8 cellular contexts compared by ENCODE assay signal in the genomic region with DNA sequence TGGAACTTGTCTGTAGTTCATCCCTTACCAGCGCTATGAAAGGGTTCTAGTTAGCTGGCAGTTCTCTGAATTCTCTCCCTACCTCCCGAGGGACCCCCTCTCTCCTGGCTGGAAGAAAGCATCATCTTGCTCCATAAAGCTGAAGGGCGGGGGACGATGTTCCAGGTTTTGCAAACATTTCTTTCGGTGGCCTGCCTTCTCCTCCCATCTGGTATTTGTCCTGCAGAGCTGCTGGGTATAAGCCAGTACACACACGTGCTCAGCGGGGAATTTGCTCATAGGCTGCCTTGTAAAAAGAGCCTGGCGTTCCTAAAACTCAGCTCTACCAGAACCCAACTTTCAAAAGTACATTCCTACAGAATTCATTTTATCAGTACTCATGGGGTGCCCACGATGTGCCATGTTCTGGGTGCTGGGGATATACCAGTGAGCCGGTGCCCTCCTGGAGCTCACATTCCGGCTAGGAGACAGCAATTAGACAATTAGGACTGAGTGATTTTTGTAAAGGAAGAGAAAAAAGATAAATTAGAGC. TPM values are rescaled to one million over a fixed set of nuclear protein-coding genes. Genes with fewer than 3 reads are reported as not detected.
DNase-seq lines count a peak whose midpoint lies in the region; ATAC-seq and TF ChIP-seq lines count a peak whose summit lies in the region.

No MANE protein-coding gene starts in this region.

- H3K9ac ChIP-seq in BLaER1 (peak overlapping the region; percentile 84), HUES48 (ENCODE audit: low read depth, low read length) (peak overlapping the region; percentile 53)

- peak overlapping the region; percentile 83 for H3K4me3 ChIP-seq in BLaER1
- H3K4me3 ChIP-seq in HUES48 (ENCODE audit: low read depth, low read length) = peak overlapping the region; percentile 92
- H3K4me3 ChIP-seq in WI38 (ENCODE audit: low read depth, low read length) = peak overlapping the region; percentile 75
- H3K4me3 ChIP-seq in fibroblast of mammary gland (ENCODE audit: control insufficient read depth, low read depth, low read length) = peak overlapping the region; percentile 90

- no peak for TF ChIP-seq CTCF in WI38 (IDR thresholded peaks at IDR 0.05; ENCODE audit: low read depth, low read length)
- TF ChIP-seq CTCF in fibroblast of mammary gland (conservative IDR thresholded peaks at IDR 0.05; ENCODE audit: control insufficient read depth, insufficient read depth, low read depth, low read length) = no peak

- no peaks in the 10 kb centered on the region for H3K27me3 Mint-ChIP-seq in natural killer cell treated with Interleukin-12 subunit alpha and Interleukin-12 subunit beta and Interleukin-15 and Interleukin-18, amount 100 ng/mL, for 72 hours

- peak overlapping the region; percentile 82 to 83 for H3K27ac Mint-ChIP-seq in natural killer cell treated with Interleukin-12 subunit alpha and Interleukin-12 subunit beta and Interleukin-15 and Interleukin-18, amount 100 ng/mL, for 72 hours

- peak overlapping the region; percentile 87 for H3K4me3 Mint-ChIP-seq in natural killer cell treated with Interleukin-12 subunit alpha and Interleukin-12 subunit beta and Interleukin-15 and Interleukin-18, amount 100 ng/mL, for 72 hours

- H3K36me3 ChIP-seq in BLaER1 = peaks cover 18% of the 10 kb centered on the region
- peaks cover 7% of the 10 kb centered on the region; the same call in 1 of the 2 replicates for H3K36me3 ChIP-seq in HUES48 (ENCODE audit: control insufficient read depth, insufficient read depth, low read length)

- H3K9me3 Mint-ChIP-seq in natural killer cell treated with Interleukin-12 subunit alpha and Interleukin-12 subunit beta and Interleukin-15 and Interleukin-18, amount 100 ng/mL, for 72 hours = no peaks in the 10 kb centered on the region

- peak overlapping the region; percentile 85 for H3K4me2 ChIP-seq in BLaER1

- H3K36me3 Mint-ChIP-seq in natural killer cell treated with Interleukin-12 subunit alpha and Interleukin-12 subunit beta and Interleukin-15 and Interleukin-18, amount 100 ng/mL, for 72 hours = peaks cover 10% of the 10 kb centered on the region

- peaks cover 30% of the 10 kb centered on the region for H3K4me1 ChIP-seq in BLaER1
- H3K4me1 ChIP-seq in HUES48 (ENCODE audit: control insufficient read depth, insufficient read depth, low read length) = peaks cover 14% of the 10 kb centered on the region

- H3K4me1 Mint-ChIP-seq in natural killer cell treated with Interleukin-12 subunit alpha and Interleukin-12 subunit beta and Interleukin-15 and Interleukin-18, amount 100 ng/mL, for 72 hours (ENCODE audit: low read depth in 2 of 2) = peaks cover 19 to 30% of the 10 kb centered on the region in 2 donors

- no peaks in the 10 kb centered on the region for H3K27me3 ChIP-seq in BLaER1
- no peaks in the 10 kb centered on the region for H3K27me3 ChIP-seq in HUES48 (ENCODE audit: control insufficient read depth, insufficient read depth, low read length)

- no peaks in the 10 kb centered on the region; the same call in 1 of the 2 replicates for H4K20me1 ChIP-seq in BLaER1

- H3K27ac ChIP-seq in BLaER1 (peak overlapping the region; percentile 87), HUES48 (ENCODE audit: low read depth, low read length) (peak overlapping the region; percentile 91)

- peak; percentile 78 for DNase-seq in fibroblast of mammary gland (ENCODE audit: low read depth)
- DNase-seq in natural killer cell treated with Interleukin-12 subunit alpha and Interleukin-12 subunit beta and Interleukin-15 and Interleukin-18, amount 100 ng/mL, for 72 hours (ENCODE audit: low spot score) = no peak

- H3K9me3 ChIP-seq in BLaER1 (no peaks in the 10 kb centered on the region), HUES48 (ENCODE audit: control insufficient read depth, insufficient read depth, low read length) (no peaks in the 10 kb centered on the region)

- ATAC-seq in natural killer cell treated with Interleukin-12 subunit alpha and Interleukin-12 subunit beta and Interleukin-15 and Interleukin-18, amount 100 ng/mL, for 72 hours = no peak
- ATAC-seq in HG03432 (IDR thresholded peaks at IDR 0.05; ENCODE audit: unreplicated experiment) (no peak), HG03025 (IDR thresholded peaks at IDR 0.05; ENCODE audit: low FRiP score, unreplicated experiment) (no peak), HG03175 (IDR thresholded peaks at IDR 0.05; ENCODE audit: unreplicated experiment) (no peak)

RNA-seq across cellular contexts. Expression of a gene that starts 0.6 kb away (rescaled TPM):
- total RNA-seq in natural killer cell treated with Interleukin-12 subunit alpha and Interleukin-12 subunit beta and Interleukin-15 and Interleukin-18, amount 100 ng/mL, for 72 hours = 10 to 100 TPM; 46.6 to 61.8 TPM

RNA-seq across cellular contexts. Expression of a gene that starts 24.4 kb away (rescaled TPM):
- under 1 TPM; 0.07 to 0.47 TPM for total RNA-seq in natural killer cell treated with Interleukin-12 subunit alpha and Interleukin-12 subunit beta and Interleukin-15 and Interleukin-18, amount 100 ng/mL, for 72 hours

RNA-seq across cellular contexts. Expression of a gene that starts 34.9 kb away (rescaled TPM):
- 100 to 1,000 TPM; 153 to 187 TPM for total RNA-seq in natural killer cell treated with Interleukin-12 subunit alpha and Interleukin-12 subunit beta and Interleukin-15 and Interleukin-18, amount 100 ng/mL, for 72 hours

RNA-seq across cellular contexts. Expression of a gene that starts 35.2 kb away (rescaled TPM):
- 10 to 100 TPM; 20.0 to 20.1 TPM for total RNA-seq in natural killer cell treated with Interleukin-12 subunit alpha and Interleukin-12 subunit beta and Interleukin-15 and Interleukin-18, amount 100 ng/mL, for 72 hours

RNA-seq across cellular contexts. Expression of a gene that starts 39.3 kb away (rescaled TPM):
- under 1 TPM; 0.47 to 0.83 TPM for total RNA-seq in natural killer cell treated with Interleukin-12 subunit alpha and Interleukin-12 subunit beta and Interleukin-15 and Interleukin-18, amount 100 ng/mL, for 72 hours
